ENCODE assay signal across 30 cellular contexts in genomic region chr13:109572389-109572788, GRCh38.
"Had no signal": no experiment of that assay in that cellular context is flagged by ENCODE, and none has a peak within 500 bp of the region (broad histone marks: within the 10 kb centered on the region; RNA-seq: fewer than 3 reads in every experiment).

No MANE protein-coding gene starts in this region.

- H3K27ac ChIP-seq: ascending aorta, breast epithelium, cardiac muscle cell, colonic mucosa, heart left ventricle had no signal

- H3K36me3 Mint-ChIP-seq: activated naive CD4-positive, alpha-beta T cell treated with anti-CD3 and anti-CD28 coated beads, Interleukin-2, amount 50 U/mL, for 72 hours; brain had no signal

- H3K36me3 ChIP-seq: ascending aorta, breast epithelium, cardiac muscle cell, colonic mucosa, heart left ventricle had no signal

- H3K27me3 ChIP-seq: ascending aorta, breast epithelium, cardiac muscle cell, colonic mucosa, heart left ventricle had no signal

- ATAC-seq: activated naive CD4-positive, alpha-beta T cell treated with anti-CD3 and anti-CD28 coated beads, Interleukin-2, amount 50 U/mL, for 72 hours; activated T-cell treated with anti-CD3 and anti-CD28 coated beads, Interleukin-2, amount 50 U/mL, for 72 hours; esophagus mucosa; heart left ventricle had no signal

- H3K27ac Mint-ChIP-seq: activated CD4-positive, alpha-beta memory T cell treated with anti-CD3 and anti-CD28 coated beads, Interleukin-2, amount 10 ng/mL, durations not matched to agents 7 days and 5 days; activated CD4-positive, alpha-beta T cell treated with anti-CD3 and anti-CD28 coated beads, Interleukin-2, amount 10 ng/mL, durations not matched to agents 7 days and 5 days; activated naive CD4-positive, alpha-beta T cell treated with anti-CD3 and anti-CD28 coated beads, Interleukin-2, amount 10 ng/mL, durations not matched to agents 7 days and 5 days; activated naive CD4-positive, alpha-beta T cell treated with anti-CD3 and anti-CD28 coated beads, Interleukin-2, amount 50 U/mL, for 72 hours; activated naive CD8-positive, alpha-beta T cell treated with anti-CD3 and anti-CD28 coated beads, Interleukin-2, amount 10 ng/mL, durations not matched to agents 7 days and 5 days; activated T-cell treated with anti-CD3 and anti-CD28 coated beads, Interleukin-2, amount 50 U/mL, for 24 hours; activated T-cell treated with anti-CD3 and anti-CD28 coated beads, Interleukin-2, amount 50 U/mL, for 72 hours; brain; endodermal cell; T-helper 1 cell treated with Interleukin-12 subunit alpha and Interleukin-12 subunit beta and Interleukin-4 antibody, amounts not matched to agents 30 μg/mL and 1 μg/mL, for 36 hours; T-helper 2 cell treated with Interferon-gamma antibody and Interleukin-4, amounts not matched to agents 5 μg/mL and 100 μg/mL, for 36 hours had no signal

- H3K4me3 ChIP-seq: ascending aorta, breast epithelium, cardiac muscle cell, colonic mucosa, heart left ventricle had no signal

- H3K27me3 Mint-ChIP-seq: activated CD4-positive, alpha-beta memory T cell treated with anti-CD3 and anti-CD28 coated beads, Interleukin-2, amount 10 ng/mL, durations not matched to agents 7 days and 5 days; activated naive CD8-positive, alpha-beta T cell treated with anti-CD3 and anti-CD28 coated beads, Interleukin-2, amount 10 ng/mL, durations not matched to agents 7 days and 5 days; activated T-cell treated with anti-CD3 and anti-CD28 coated beads, Interleukin-2, amount 50 U/mL, for 24 hours; brain had no signal

- DNase-seq: activated CD4-positive, alpha-beta memory T cell treated with anti-CD3 and anti-CD28 coated beads, Interleukin-2, amount 10 ng/mL, durations not matched to agents 7 days and 5 days; activated CD4-positive, alpha-beta T cell treated with anti-CD3 and anti-CD28 coated beads for 1 hour; activated CD4-positive, alpha-beta T cell treated with anti-CD3 and anti-CD28 coated beads for 4 hours; activated CD4-positive, alpha-beta T cell treated with anti-CD3 and anti-CD28 coated beads, Interleukin-2, amount 10 ng/mL, durations not matched to agents 7 days and 5 days; activated CD4-positive, alpha-beta T cell treated with anti-CD3 and anti-CD28 coated beads, Interleukin-2, amount 50 U/mL, for 4 hours; activated CD8-positive, alpha-beta memory T cell treated with anti-CD3 and anti-CD28 coated beads, Interleukin-2, amount 50 U/mL, for 48 hours; activated gamma-delta T cell; activated naive CD4-positive, alpha-beta T cell; activated naive CD4-positive, alpha-beta T cell treated with anti-CD3 and anti-CD28 coated beads, Interleukin-2, amount 10 ng/mL, durations not matched to agents 7 days and 5 days; activated naive CD8-positive, alpha-beta T cell treated with anti-CD3 and anti-CD28 coated beads, Interleukin-2, amount 10 ng/mL, durations not matched to agents 7 days and 5 days; activated T-cell treated with anti-CD3 and anti-CD28 coated beads for 4 hours; activated T-cell treated with anti-CD3 and anti-CD28 coated beads, Interleukin-2, amount 50 U/mL, for 24 hours; activated T-cell treated with anti-CD3 and anti-CD28 coated beads, Interleukin-2, amount 50 U/mL, for 72 hours; central memory CD4-positive, alpha-beta T cell; cerebellar nuclear complex; colonic mucosa; effector CD8-positive, alpha-beta T cell; endodermal cell; foreskin fibroblast; glutamatergic neuron; heart left ventricle; T1000 had no signal

- H3K4me1 ChIP-seq: ascending aorta, breast epithelium, colonic mucosa had no signal

- H3K9me3 ChIP-seq: ascending aorta, breast epithelium, colonic mucosa, heart left ventricle had no signal

- H3K4me3 Mint-ChIP-seq: activated CD4-positive, alpha-beta memory T cell treated with anti-CD3 and anti-CD28 coated beads, Interleukin-2, amount 10 ng/mL, durations not matched to agents 7 days and 5 days; activated CD4-positive, alpha-beta T cell treated with anti-CD3 and anti-CD28 coated beads, Interleukin-2, amount 10 ng/mL, durations not matched to agents 7 days and 5 days; activated naive CD4-positive, alpha-beta T cell treated with anti-CD3 and anti-CD28 coated beads, Interleukin-2, amount 10 ng/mL, durations not matched to agents 7 days and 5 days; activated naive CD8-positive, alpha-beta T cell treated with anti-CD3 and anti-CD28 coated beads, Interleukin-2, amount 10 ng/mL, durations not matched to agents 7 days and 5 days; activated T-cell treated with anti-CD3 and anti-CD28 coated beads, Interleukin-2, amount 50 U/mL, for 24 hours; activated T-cell treated with anti-CD3 and anti-CD28 coated beads, Interleukin-2, amount 50 U/mL, for 72 hours; brain; endodermal cell; T-helper 1 cell treated with Interleukin-12 subunit alpha and Interleukin-12 subunit beta and Interleukin-4 antibody, amounts not matched to agents 30 μg/mL and 1 μg/mL, for 36 hours; T-helper 2 cell treated with Interferon-gamma antibody and Interleukin-4, amounts not matched to agents 5 μg/mL and 100 μg/mL, for 36 hours had no signal
